In genomic region chr6:24428615-24429014, GRCh38 we compare ENCODE assay signal across 17 cellular contexts. TPM values are rescaled to one million over a fixed set of nuclear protein-coding genes. Genes with fewer than 3 reads are reported as not detected.
DNase-seq lines count a peak whose midpoint lies in the region; ATAC-seq and TF ChIP-seq lines count a peak whose summit lies in the region.
"Had no signal": no experiment of that assay in that cellular context is flagged by ENCODE, and none has a peak within 500 bp of the region (broad histone marks: within the 10 kb centered on the region; RNA-seq: fewer than 3 reads in every experiment).

No MANE protein-coding gene starts in this region.

- peak; percentile 29 for DNase-seq in A172 (ENCODE audit: low spot score)
- DNase-seq in GM03348 (ENCODE audit: low spot score): peak; percentile 16
- no peak for DNase-seq in RWPE2 (ENCODE audit: low spot score)
- DNase-seq in fibroblast of peridontal ligament (ENCODE audit: extremely low read depth): peak; percentile 54
- DNase-seq in NCI-H2227 treated with DMSO at 0.1 percent for 48 hours (lab: John Stamatoyannopoulos, UW): no peak
- DNase-seq in CD1c-positive myeloid dendritic cell (ENCODE audit: extremely low spot score): no peak
- DNase-seq: activated CD4-positive, CD25-positive, alpha-beta regulatory T cell treated with anti-CD3 and anti-CD28 coated beads, Interleukin-2, amount 50 U/mL, for 72 hours; activated CD8-positive, alpha-beta memory T cell treated with anti-CD3 and anti-CD28 coated beads, Interleukin-2, amount 50 U/mL, for 48 hours; activated naive CD8-positive, alpha-beta T cell treated with anti-CD3 and anti-CD28 coated beads, Interleukin-2, amount 50 U/mL, for 24 hours; kidney glomerular epithelial cell; NCI-H1694; NCI-H774; RPMI8226; tibial artery had no signal

- no peak overlapping the region for H3K4me3 ChIP-seq in RWPE2 (ENCODE audit: severe bottlenecking)
- H3K4me3 ChIP-seq: tibial artery had no signal

- H3K27ac ChIP-seq in RWPE2 (ENCODE audit: poor library complexity, severe bottlenecking): peak overlapping the region; percentile 21
- H3K27ac ChIP-seq: KMS-11, tibial artery had no signal

- ATAC-seq in RWPE2 (ENCODE audit: low read depth) (peak; percentile 84), GM18870 (IDR thresholded peaks at IDR 0.05; ENCODE audit: unreplicated experiment) (no peak), HG03469 (IDR thresholded peaks at IDR 0.05; ENCODE audit: unreplicated experiment) (no peak)
- ATAC-seq: activated naive CD8-positive, alpha-beta T cell treated with anti-CD3 and anti-CD28 coated beads, Interleukin-2, amount 50 U/mL, for 24 hours had no signal

- peaks cover 5% of the 10 kb centered on the region for H3K4me1 ChIP-seq in RWPE2 (ENCODE audit: insufficient read depth, poor library complexity, severe bottlenecking)
- H3K4me1 ChIP-seq: tibial artery had no signal

- H3K9me3 ChIP-seq in RWPE2 (ENCODE audit: severe bottlenecking): no peaks in the 10 kb centered on the region
- H3K9me3 ChIP-seq: tibial artery had no signal

- peaks cover 25% of the 10 kb centered on the region for H3K36me3 ChIP-seq in RWPE2 (ENCODE audit: low read depth)

- H3K27me3 ChIP-seq in RWPE2 (ENCODE audit: insufficient read depth, poor library complexity, severe bottlenecking): no peaks in the 10 kb centered on the region
- H3K27me3 ChIP-seq: tibial artery had no signal

- no peak for TF ChIP-seq CTCF in RWPE2 (IDR thresholded peaks at IDR 0.05; ENCODE audit: poor library complexity, severe bottlenecking)

RNA-seq across cellular contexts. Expression of gene MRS2, which starts 25.9 kb away (rescaled TPM):
- 40.7 and 46.5 TPM in 2 replicates for total RNA-seq in A172 (2014; rRNA removed; shearing (Covaris generic))

Comparison
In these comparisons a context has a peak if more than half of its experiments do, and no peak if none do; other contexts are left out.
1. DNase-seq: peak in A172 (single experiment), GM03348 (single experiment) and fibroblast of peridontal ligament (single experiment); none in RWPE2 (single experiment), NCI-H2227 treated with DMSO at 0.1 percent for 48 hours (single experiment) and CD1c-positive myeloid dendritic cell (single experiment).